In the genomic region with DNA sequence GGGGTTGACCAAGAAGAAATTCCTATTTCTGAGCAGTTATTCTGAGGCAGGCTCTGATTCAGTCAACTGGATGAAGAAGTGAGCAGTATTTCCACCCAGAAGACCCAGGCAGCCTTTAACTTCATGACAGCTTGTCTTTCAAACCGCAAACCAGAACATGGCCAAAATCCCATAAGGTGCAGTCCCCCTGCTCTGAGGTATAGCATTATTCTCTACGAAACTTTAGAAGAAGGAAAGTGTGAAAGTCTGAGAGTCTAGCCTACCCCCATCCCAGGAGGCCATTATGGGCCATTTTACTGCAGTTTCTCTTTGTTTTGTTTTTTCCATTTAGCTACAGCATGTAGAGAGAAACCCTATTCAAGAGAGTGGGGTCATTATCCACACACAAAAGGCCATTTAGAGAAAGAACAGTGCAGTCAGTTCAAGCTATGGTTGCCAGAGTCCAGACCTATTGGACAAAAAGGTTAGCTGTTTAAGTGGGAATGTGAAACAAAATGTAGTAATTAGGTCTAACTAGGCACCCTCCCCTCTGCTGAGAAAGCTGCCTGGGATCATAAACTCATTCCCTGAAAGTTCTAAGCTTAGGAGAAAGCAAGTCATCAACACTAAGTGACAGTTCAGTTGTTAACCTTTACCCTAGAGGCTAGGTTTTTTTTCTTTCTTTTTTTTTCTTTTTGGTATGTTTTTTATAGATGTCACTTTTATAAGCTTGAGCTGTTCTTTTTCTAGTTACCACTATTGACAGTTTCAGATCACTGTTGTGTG, we compare ENCODE assay signal across 16 cellular contexts. TPM values are rescaled to one million over a fixed set of nuclear protein-coding genes. Genes with fewer than 3 reads are reported as not detected.
DNase-seq lines count a peak whose midpoint lies in the region; ATAC-seq and TF ChIP-seq lines count a peak whose summit lies in the region.
"Had no signal": no experiment of that assay in that cellular context is flagged by ENCODE, and none has a peak within 500 bp of the region (broad histone marks: within the 10 kb centered on the region; RNA-seq: fewer than 3 reads in every experiment).

No MANE protein-coding gene starts in this region.

- H3K27ac ChIP-seq in mesenchymal stem cell (ENCODE audit: low read length, poor library complexity, severe bottlenecking): no peak overlapping the region
- H3K27ac ChIP-seq: HL-60, PC-9 had no signal

- H3K9me3 ChIP-seq in mesenchymal stem cell (ENCODE audit: control insufficient read depth, low read length): peaks cover 15% of the 10 kb centered on the region

- H3K4ac ChIP-seq in mesenchymal stem cell (ENCODE audit: low read depth in 1 of 2, low read length in 2 of 2): no peak overlapping the region

- H4K8ac ChIP-seq in mesenchymal stem cell (ENCODE audit: low read length): no peak overlapping the region

- DNase-seq in NCI-H146 treated with DMSO at 0.1 percent for 48 hours (lab: John Stamatoyannopoulos, UW; ENCODE audit: unreplicated experiment): peak; percentile 23
- DNase-seq in nephron progenitor cell: no peak
- DNase-seq in mesenchymal stem cell: no peak
- DNase-seq in dedifferentiated amniotic fluid mesenchymal stem cell (ENCODE audit: extremely low spot score): no peak
- DNase-seq in left lobe of liver (ENCODE audit: low spot score): no peak
- DNase-seq: aorta; CD4-positive, alpha-beta T cell; MV-4-11; naive thymus-derived CD8-positive, alpha-beta T cell; PC-9; stimulated activated naive CD4-positive, alpha-beta T cell; T-helper 9 cell had no signal

- no peaks in the 10 kb centered on the region for H3K36me3 ChIP-seq in mesenchymal stem cell (ENCODE audit: control insufficient read depth in 1 of 2, insufficient read depth in 2 of 2, low read depth in 1 of 2, low read length in 2 of 2)

- no peak overlapping the region for H3K14ac ChIP-seq in mesenchymal stem cell (ENCODE audit: low read length in 2 of 2)

- H2BK15ac ChIP-seq in mesenchymal stem cell (ENCODE audit: low read depth, poor library complexity, severe bottlenecking): no peak overlapping the region

- no peak overlapping the region for H3K4me3 ChIP-seq in mesenchymal stem cell (ENCODE audit: insufficient read depth in 1 of 2, low read depth in 1 of 2, low read length in 2 of 2)
- H3K4me3 ChIP-seq: PC-9 had no signal

- 60% methylated on average over 1 of the region's 2 CpGs for WGBS in mesenchymal stem cell

- H3K4me2 ChIP-seq in mesenchymal stem cell (ENCODE audit: low read length, poor library complexity, severe bottlenecking): no peak overlapping the region
- H3K4me2 ChIP-seq: PC-9 had no signal

- no peaks in the 10 kb centered on the region for H3K36me3 Mint-ChIP-seq in nephron progenitor cell (ENCODE audit: low read depth)

- H3K4me3 Mint-ChIP-seq in nephron progenitor cell: no peak overlapping the region
- H3K4me3 Mint-ChIP-seq: CD4-positive, alpha-beta T cell; naive thymus-derived CD8-positive, alpha-beta T cell had no signal

- no peak overlapping the region for H2AFZ ChIP-seq in mesenchymal stem cell (ENCODE audit: low read depth, low read length)
- H2AFZ ChIP-seq: PC-9 had no signal

- H2BK12ac ChIP-seq in mesenchymal stem cell (ENCODE audit: low read length in 2 of 2): no peak overlapping the region

- H3K18ac ChIP-seq in mesenchymal stem cell (ENCODE audit: low read depth in 1 of 2, low read length in 2 of 2): no peak overlapping the region

- no peaks in the 10 kb centered on the region for H3K4me1 ChIP-seq in mesenchymal stem cell (ENCODE audit: control insufficient read depth, insufficient read depth, low read depth, low read length)

- H2BK5ac ChIP-seq in mesenchymal stem cell (ENCODE audit: low read depth, low read length, poor library complexity, severe bottlenecking): no peak overlapping the region

- no peak overlapping the region for H2BK120ac ChIP-seq in mesenchymal stem cell (ENCODE audit: low read depth, low read length)

- H3K23ac ChIP-seq in mesenchymal stem cell (ENCODE audit: low read length in 2 of 2): peak overlapping the region in 1 of 2 experiments; percentile 24

- H3K9ac ChIP-seq in mesenchymal stem cell (ENCODE audit: low read length): no peak overlapping the region

- H3K27me3 Mint-ChIP-seq in nephron progenitor cell (ENCODE audit: low read depth, poor library complexity): peaks cover 5% of the 10 kb centered on the region
- H3K27me3 Mint-ChIP-seq: CD4-positive, alpha-beta T cell; naive thymus-derived CD8-positive, alpha-beta T cell had no signal

- H3K27ac Mint-ChIP-seq in nephron progenitor cell: peak overlapping the region; percentile 36
- H3K27ac Mint-ChIP-seq: CD4-positive, alpha-beta T cell; naive thymus-derived CD8-positive, alpha-beta T cell had no signal

- no peak overlapping the region for H2AK5ac ChIP-seq in mesenchymal stem cell (ENCODE audit: low read length, severe bottlenecking)

- H3K4me1 Mint-ChIP-seq in nephron progenitor cell: peaks cover 53% of the 10 kb centered on the region

- H4K91ac ChIP-seq in mesenchymal stem cell (ENCODE audit: low read length): no peak overlapping the region

- H3K27me3 ChIP-seq in mesenchymal stem cell (ENCODE audit: control insufficient read depth in 1 of 2, insufficient read depth in 1 of 2, low read length in 2 of 2): peaks cover 0 to 10% of the 10 kb centered on the region in 2 experiments

- ATAC-seq in GM18868 (IDR thresholded peaks at IDR 0.05; ENCODE audit: unreplicated experiment): peak; percentile 89
- ATAC-seq in GM21825 (IDR thresholded peaks at IDR 0.05; ENCODE audit: unreplicated experiment): peak; percentile 61
- ATAC-seq in left lobe of liver: no peak
- ATAC-seq in HG02623 (IDR thresholded peaks at IDR 0.05; ENCODE audit: unreplicated experiment): no peak
- ATAC-seq: naive thymus-derived CD8-positive, alpha-beta T cell had no signal

- H3K9me3 Mint-ChIP-seq in nephron progenitor cell: no peaks in the 10 kb centered on the region

- no peaks in the 10 kb centered on the region for H3K79me1 ChIP-seq in mesenchymal stem cell (replicated peaks; ENCODE audit: low read length, poor library complexity, severe bottlenecking)

- TF ChIP-seq CTCF in nephron progenitor cell (IDR thresholded peaks at IDR 0.05): no peak

RNA-seq across cellular contexts. Expression of a gene that starts 52.1 kb away (rescaled TPM):
- polyA plus RNA-seq in mesenchymal stem cell (2013, experiment 1 of 2): 0.15 TPM
- polyA plus RNA-seq in mesenchymal stem cell (2013, experiment 2 of 2): 0.12 TPM
- 23.6 TPM for total RNA-seq in left lobe of liver

Comparison
In these comparisons a context has a peak if more than half of its experiments do, and no peak if none do; other contexts are left out.
1. ATAC-seq: peak in GM18868 (single experiment) and GM21825 (single experiment); none in left lobe of liver (single experiment) and HG02623 (single experiment).